Comparison of ENCODE assay signal across 8 cellular contexts in genomic region chr11:130001491-130002351, GRCh38. TPM values are rescaled to one million over a fixed set of nuclear protein-coding genes. Genes with fewer than 3 reads are reported as not detected.
DNase-seq lines count a peak whose midpoint lies in the region; ATAC-seq, FAIRE-seq and TF ChIP-seq lines count a peak whose summit lies in the region.

No MANE protein-coding gene starts in this region.

- H3K36me3 ChIP-seq in kidney (ENCODE audit: control insufficient read depth in 1 of 2, insufficient read depth in 2 of 2, low read length in 2 of 2): no peaks in the 10 kb centered on the region

- FAIRE-seq in kidney (lab: Jason Lieb, UNC): no peak

- peak overlapping the region; percentile 99 for H3K27ac ChIP-seq in kidney (ENCODE audit: low read depth in 2 of 2, low read length in 2 of 2)

- ATAC-seq in GM19468 (IDR thresholded peaks at IDR 0.05; ENCODE audit: extremely low read depth, unreplicated experiment) (peak; percentile 4), HG03571 (IDR thresholded peaks at IDR 0.05; ENCODE audit: unreplicated experiment) (peak; percentile 27)

- peak; percentile 8 for DNase-seq in DMS153 (lab: John Stamatoyannopoulos, UW)
- DNase-seq in T-helper 1 cell: peak in 3 of 5 donors; percentile 12 to 26 (median 26)
- peak; percentile 25 for DNase-seq in central memory CD4-positive, alpha-beta T cell
- DNase-seq in kidney: peak; percentile 89
- peak; percentile 56 for DNase-seq in stimulated activated CD4-positive, alpha-beta T cell treated with anti-CD3 and anti-CD28 coated beads, Interleukin-15, amount 100 ng/mL, for 24 hours
- no peak for DNase-seq in GM10266 (ENCODE audit: extremely low spot score)

- TF ChIP-seq CTCF in kidney (IDR thresholded peaks at IDR 0.05; ENCODE audit: borderline replicate concordance, extremely low read depth, insufficient read depth): no peak
- no peak for TF ChIP-seq CTCF in GM10266 (IDR thresholded peaks at IDR 0.05; ENCODE audit: control insufficient read depth, insufficient read depth, low read depth, missing control alignments)

- peak overlapping the region; percentile 71 to 83 for H3K4me3 ChIP-seq in kidney (ENCODE audit: low read length in 2 of 2)

- H3K9ac ChIP-seq in kidney (ENCODE audit: low read length in 2 of 2): peak overlapping the region; percentile 75 to 81

- intact Hi-C loops in kidney (cut with DNase I): no loop called here

- peaks cover 3 to 5% of the 10 kb centered on the region in 2 donors for H3K4me1 ChIP-seq in kidney (ENCODE audit: control insufficient read depth in 1 of 2, insufficient read depth in 1 of 2, low read depth in 1 of 2, low read length in 2 of 2)

- H3K9me3 ChIP-seq in kidney (ENCODE audit: control insufficient read depth in 1 of 2, low read length in 2 of 2): no peaks in the 10 kb centered on the region

RNA-seq across cellular contexts. Expression of gene PRDM10, which starts 0.9 kb away (rescaled TPM):
- 8.0 TPM for total RNA-seq in kidney
- 1.5 TPM for polyA plus RNA-seq in kidney (ENCODE audit: insufficient read depth, low read depth, low replicate concordance)
